8 cellular contexts compared by ENCODE assay signal in genomic region chr14:93207468-93208308, GRCh38. TPM values are rescaled to one million over a fixed set of nuclear protein-coding genes. Genes with fewer than 3 reads are reported as not detected.
DNase-seq lines count a peak whose midpoint lies in the region; ATAC-seq and TF ChIP-seq lines count a peak whose summit lies in the region.

No MANE protein-coding gene starts in this region.

- no peaks in the 10 kb centered on the region for H4K20me1 ChIP-seq in hepatocyte (ENCODE audit: insufficient read depth, poor library complexity, severe bottlenecking)

- peak; percentile 37 for ATAC-seq in GM19351 (IDR thresholded peaks at IDR 0.05; ENCODE audit: unreplicated experiment)
- peak; percentile 49 for ATAC-seq in HG03432 (IDR thresholded peaks at IDR 0.05; ENCODE audit: unreplicated experiment)
- ATAC-seq in psoas muscle = peak; percentile 70 to 77 (median 72)

- no peaks in the 10 kb centered on the region for H3K9me2 ChIP-seq in hepatocyte (replicated peaks; ENCODE audit: insufficient read depth)

- peak overlapping the region; percentile 48 for H3K27ac ChIP-seq in hepatocyte
- peak overlapping the region; percentile 87 for H3K27ac ChIP-seq in psoas muscle

- intact Hi-C loops in psoas muscle (cut with DNase I) = loop anchor here in 1 of 2 donors (2.0 to 10.0 kb wide), 3 partner anchors 23 to 407 kb away; partner anchors contain the start of genes BTBD7, LYSET and MOAP1

- in situ Hi-C loops in astrocyte of the cerebellum (cut with HindIII; ENCODE audit: low sequenced_read_pairs) = no loop called here

- peaks cover 47% of the 10 kb centered on the region for H3K79me2 ChIP-seq in hepatocyte

- H3K27me3 ChIP-seq in hepatocyte = no peaks in the 10 kb centered on the region
- H3K27me3 ChIP-seq in psoas muscle (ENCODE audit: insufficient read depth in 3 of 3, low read length in 2 of 3) = no peaks in the 10 kb centered on the region

- H3K4me2 ChIP-seq in hepatocyte = peak overlapping the region; percentile 90

- H3K4me1 ChIP-seq in hepatocyte (ENCODE audit: insufficient read depth) = peaks cover 15% of the 10 kb centered on the region
- peaks cover 18% of the 10 kb centered on the region for H3K4me1 ChIP-seq in psoas muscle

- H3K9me3 ChIP-seq in hepatocyte (ENCODE audit: low read depth) = no peaks in the 10 kb centered on the region
- no peaks in the 10 kb centered on the region for H3K9me3 ChIP-seq in psoas muscle

- peak overlapping the region; percentile 95 for H3K4me3 ChIP-seq in astrocyte of the cerebellum (ENCODE audit: low read depth, low read length)
- peak overlapping the region; percentile 67 for H3K4me3 ChIP-seq in hepatocyte
- peak overlapping the region; percentile 97 for H3K4me3 ChIP-seq in psoas muscle

- DNase-seq in D341Med (ENCODE audit: low spot score) (peak; percentile 29), NOMO-1 treated with dmso at 0.1 percent for 144 hours (lab: John Stamatoyannopoulos, UW; ENCODE audit: unreplicated experiment) (peak; percentile 51), astrocyte of the cerebellum (ENCODE audit: low read depth) (no peak), hepatocyte (ENCODE audit: low spot score) (peak; percentile 75), psoas muscle (peak in 1 of 2 donors; percentile 78), NCI-H1436 (lab: John Stamatoyannopoulos, UW) (no peak)

- TF ChIP-seq CTCF in astrocyte of the cerebellum (IDR thresholded peaks at IDR 0.05; ENCODE audit: low read depth, low read length, missing control alignments) = peak; percentile 45
- peak; percentile 40 for TF ChIP-seq CTCF in hepatocyte (IDR thresholded peaks at IDR 0.05; ENCODE audit: poor library complexity)
- no peak for TF ChIP-seq CTCF in psoas muscle (IDR thresholded peaks at IDR 0.05)

- 2% methylated on average over 11 of the region's 23 CpGs for WGBS in hepatocyte (ENCODE audit: low lambda C conversion rate, missing lambda C conversion rate)
- whole genome bisulfite sequencing in psoas muscle, 3 donors = 0% methylated on average over 19 to 23 of the region's 23 CpGs

- peak overlapping the region; percentile 74 for H2AFZ ChIP-seq in hepatocyte

- H3K36me3 ChIP-seq in hepatocyte (replicated peaks; ENCODE audit: insufficient read depth, low read depth) (peaks cover 4% of the 10 kb centered on the region), psoas muscle (ENCODE audit: insufficient read depth in 1 of 2, low read depth in 1 of 2) (peaks cover 0 to 34% of the 10 kb centered on the region in 2 donors)

RNA-seq across cellular contexts. Expression of gene UBR7, which starts 0.6 kb away (rescaled TPM):
- total RNA-seq in hepatocyte = 14.9 and 16.3 TPM in 2 replicates
- polyA plus RNA-seq in hepatocyte = 12.1 and 13.1 TPM in 2 replicates
- total RNA-seq in psoas muscle = 10 to 100 TPM; 11.5 to 22.0 (median 14.5) TPM
- 10 to 100 TPM; 16.6 to 32.6 (median 20.2) TPM for polyA plus RNA-seq in psoas muscle

RNA-seq across cellular contexts. Expression of gene GON7, which starts 0.8 kb away (rescaled TPM):
- total RNA-seq in hepatocyte (22.2 and 22.7 TPM in 2 replicates), psoas muscle (10 to 100 TPM in 1 of 4 donors, 1 to 10 TPM in 3; 7.4 to 10.3 (median 7.6) TPM)
- polyA plus RNA-seq in hepatocyte (13.7 and 17.8 TPM in 2 replicates), psoas muscle (10 to 100 TPM; 15.5 to 49.3 (median 23.3) TPM)

RNA-seq across cellular contexts. Expression of gene LYSET, which starts 22.6 kb away (rescaled TPM):
- total RNA-seq in hepatocyte (17.5 and 17.8 TPM in 2 replicates), psoas muscle (10 to 100 TPM; 19.7 to 30.1 (median 24.4) TPM)
- polyA plus RNA-seq in hepatocyte (45.4 and 53.0 TPM in 2 replicates), psoas muscle (10 to 100 TPM; 29.1 to 50.1 (median 37.0) TPM)

RNA-seq across cellular contexts. Expression of gene MOAP1, which starts 23.0 kb away (rescaled TPM):
- 35.5 and 36.2 TPM in 2 replicates for total RNA-seq in hepatocyte
- 26.1 and 27.3 TPM in 2 replicates for polyA plus RNA-seq in hepatocyte
- 10 to 100 TPM; 28.4 to 49.2 (median 35.1) TPM for total RNA-seq in psoas muscle
- 10 to 100 TPM; 20.5 to 53.6 (median 22.6) TPM for polyA plus RNA-seq in psoas muscle

Comparison
In these comparisons a context has a peak if more than half of its experiments do, and no peak if none do; other contexts are left out.
1. DNase-seq: peak in D341Med (single experiment), NOMO-1 treated with dmso at 0.1 percent for 144 hours (single experiment) and hepatocyte (single experiment); none in astrocyte of the cerebellum (single experiment) and NCI-H1436 (single experiment).
2. Peak in every context shown above with its lines, with median percentiles within 50 percentile points of each other: ATAC-seq and H3K4me3 ChIP-seq.